ENCODE assay signal across 8 cellular contexts in the genomic region with DNA sequence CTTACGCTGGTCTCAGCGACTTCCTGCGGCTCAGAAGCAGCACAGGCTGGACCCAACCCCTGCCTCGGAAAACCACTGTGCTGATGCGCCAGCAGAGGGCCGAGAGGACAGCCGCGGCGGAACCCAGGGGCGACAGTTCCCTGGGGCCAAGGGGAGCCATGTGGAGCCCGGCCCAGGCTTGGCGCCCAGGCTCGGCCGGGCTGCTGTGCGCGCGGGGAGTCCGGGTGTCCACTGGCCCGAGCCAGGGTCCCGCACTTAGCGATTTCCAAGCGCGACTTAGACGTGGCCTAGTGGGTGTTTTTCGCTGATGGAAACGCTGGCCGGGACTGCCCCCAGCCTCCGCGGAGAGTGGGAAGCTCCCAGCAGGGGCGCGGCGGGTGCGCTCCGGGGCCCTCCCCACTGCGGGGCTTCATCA. TPM values are rescaled to one million over a fixed set of nuclear protein-coding genes. Genes with fewer than 3 reads are reported as not detected.
DNase-seq lines count a peak whose midpoint lies in the region; ATAC-seq, FAIRE-seq and TF ChIP-seq lines count a peak whose summit lies in the region.

No MANE protein-coding gene starts in this region.

- POLR2A ChIA-PET in RWPE1 (lab: Yijun Ruan, JAX; ENCODE audit: low non-redundant PET): no interaction called here

- H3K27ac ChIP-seq in liver (ENCODE audit: low read depth in 1 of 2, low read length in 2 of 2) (no peak overlapping the region), RWPE1 (no peak overlapping the region)

- H3K27me3 ChIP-seq in liver (ENCODE audit: control insufficient read depth in 4 of 4, insufficient read depth in 4 of 4, low read length in 3 of 4): peaks cover 0 to 14% (median under 1%) of the 10 kb centered on the region in 4 donors

- peak; percentile 37 for FAIRE-seq in urothelium cell line (lab: Jason Lieb, UNC)

- no peak overlapping the region for H3K4me3 Mint-ChIP-seq in activated naive CD4-positive, alpha-beta T cell treated with anti-CD3 and anti-CD28 coated beads, Interleukin-2, amount 10 ng/mL, durations not matched to agents 7 days and 5 days

- peaks cover 0 to 4% (median 0%) of the 10 kb centered on the region in 4 donors for H3K9me3 ChIP-seq in liver (ENCODE audit: control insufficient read depth in 4 of 4, low read length in 3 of 4)

- H3K27me3 Mint-ChIP-seq in activated naive CD4-positive, alpha-beta T cell treated with anti-CD3 and anti-CD28 coated beads, Interleukin-2, amount 10 ng/mL, durations not matched to agents 7 days and 5 days: peaks cover 63% of the 10 kb centered on the region

- peaks cover 7 to 11% of the 10 kb centered on the region in 2 donors for H3K9me3 Mint-ChIP-seq in activated naive CD4-positive, alpha-beta T cell treated with anti-CD3 and anti-CD28 coated beads, Interleukin-2, amount 50 U/mL, for 72 hours
- H3K9me3 Mint-ChIP-seq in activated naive CD4-positive, alpha-beta T cell treated with anti-CD3 and anti-CD28 coated beads, Interleukin-2, amount 10 ng/mL, durations not matched to agents 7 days and 5 days: no peaks in the 10 kb centered on the region

- H3K9ac ChIP-seq in liver (ENCODE audit: low read depth in 1 of 2, low read length in 2 of 2): no peak overlapping the region

- TF ChIP-seq CTCF in choroid plexus epithelial cell (conservative IDR thresholded peaks at IDR 0.05; ENCODE audit: low read depth, low read length): peak; percentile 58
- TF ChIP-seq CTCF in liver (IDR thresholded peaks at IDR 0.05; ENCODE audit: low read depth, low read length, missing input control): peak; percentile 31
- TF ChIP-seq CTCF in RWPE1 (conservative IDR thresholded peaks at IDR 0.05; ENCODE audit: low read depth): no peak

- no peak overlapping the region for H3K27ac Mint-ChIP-seq in activated naive CD4-positive, alpha-beta T cell treated with anti-CD3 and anti-CD28 coated beads, Interleukin-2, amount 50 U/mL, for 72 hours
- H3K27ac Mint-ChIP-seq in activated naive CD4-positive, alpha-beta T cell treated with anti-CD3 and anti-CD28 coated beads, Interleukin-2, amount 10 ng/mL, durations not matched to agents 7 days and 5 days: no peak overlapping the region

- ATAC-seq in activated naive CD4-positive, alpha-beta T cell treated with anti-CD3 and anti-CD28 coated beads, Interleukin-2, amount 50 U/mL, for 72 hours: peak; percentile 28 to 58
- no peak for ATAC-seq in HG03095 (IDR thresholded peaks at IDR 0.05; ENCODE audit: unreplicated experiment)

- 4% methylated on average over 35 of the region's 35 CpGs for WGBS in liver

- no peaks in the 10 kb centered on the region for H3K36me3 ChIP-seq in liver (ENCODE audit: control insufficient read depth in 4 of 4, insufficient read depth in 3 of 4, low read depth in 1 of 4, low read length in 3 of 4)

- peak; percentile 22 to 55 for TF ChIP-seq RAD21 in liver (IDR thresholded peaks at IDR 0.05)

- H3K4me1 ChIP-seq in liver (ENCODE audit: control insufficient read depth in 4 of 4, insufficient read depth in 4 of 4, low read length in 3 of 4): peaks cover 0 to 3% (median 0%) of the 10 kb centered on the region in 4 donors

- no peaks in the 10 kb centered on the region for H3K36me3 Mint-ChIP-seq in activated naive CD4-positive, alpha-beta T cell treated with anti-CD3 and anti-CD28 coated beads, Interleukin-2, amount 50 U/mL, for 72 hours
- H3K36me3 Mint-ChIP-seq in activated naive CD4-positive, alpha-beta T cell treated with anti-CD3 and anti-CD28 coated beads, Interleukin-2, amount 10 ng/mL, durations not matched to agents 7 days and 5 days: no peaks in the 10 kb centered on the region

- peaks cover 4% of the 10 kb centered on the region for H3K4me1 Mint-ChIP-seq in activated naive CD4-positive, alpha-beta T cell treated with anti-CD3 and anti-CD28 coated beads, Interleukin-2, amount 10 ng/mL, durations not matched to agents 7 days and 5 days

- CTCF ChIA-PET in activated naive CD4-positive, alpha-beta T cell treated with anti-CD3 and anti-CD28 coated beads, Interleukin-2, amount 10 ng/mL, durations not matched to agents 7 days and 5 days (lab: Charles Lee): no interaction called here
- CTCF ChIA-PET in RWPE1 (lab: Yijun Ruan, JAX): no interaction called here

- H3K4me3 ChIP-seq in choroid plexus epithelial cell (ENCODE audit: low read depth, low read length) (peak overlapping the region; percentile 49), liver (ENCODE audit: low read depth in 1 of 3, low read length in 3 of 3) (peak overlapping the region in 1 of 3 donors; percentile 21)

- DNase-seq in activated naive CD4-positive, alpha-beta T cell treated with anti-CD3 and anti-CD28 coated beads, Interleukin-2, amount 50 U/mL, for 72 hours (ENCODE audit: low spot score in 2 of 2): no peak
- DNase-seq in activated naive CD4-positive, alpha-beta T cell treated with anti-CD3 and anti-CD28 coated beads, Interleukin-2, amount 10 ng/mL, durations not matched to agents 7 days and 5 days: no peak
- DNase-seq in choroid plexus epithelial cell (ENCODE audit: low read depth): peak; percentile 40
- no peak for DNase-seq in urothelium cell line (ENCODE audit: low spot score)
- DNase-seq in NCI-H510A treated with DMSO at 0.1 percent for 48 hours (lab: John Stamatoyannopoulos, UW): no peak
- DNase-seq in RWPE1 (ENCODE audit: low spot score): no peak

TF ChIP-seq in liver, 16 proteins besides CTCF, POLR2A, EP300 and RAD21:
- TF ChIP-seq, protein P1, sequence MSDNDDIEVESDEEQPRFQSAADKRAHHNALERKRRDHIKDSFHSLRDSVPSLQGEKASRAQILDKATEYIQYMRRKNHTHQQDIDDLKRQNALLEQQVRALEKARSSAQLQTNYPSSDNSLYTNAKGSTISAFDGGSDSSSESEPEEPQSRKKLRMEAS (IDR thresholded peaks at IDR 0.05): no peak
- TF ChIP-seq HNF4G (IDR thresholded peaks at IDR 0.05): no peak
- no peak for TF ChIP-seq FOXA2 (IDR thresholded peaks at IDR 0.05)
- no peak for TF ChIP-seq SP1 (IDR thresholded peaks at IDR 0.05)
- no peak for TF ChIP-seq EGR1 (IDR thresholded peaks at IDR 0.05; ENCODE audit: low read depth in 2 of 2)
- no peak for TF ChIP-seq HNF4A (conservative IDR thresholded peaks at IDR 0.05)
- no peak for TF ChIP-seq RXRA (IDR thresholded peaks at IDR 0.05)
- TF ChIP-seq GABPA (IDR thresholded peaks at IDR 0.05 in 1 of 2, conservative IDR thresholded peaks at IDR 0.05 in 1 of 2): no peak
- TF ChIP-seq JUND (IDR thresholded peaks at IDR 0.05): no peak
- TF ChIP-seq FOXA1 (IDR thresholded peaks at IDR 0.05): no peak
- no peak for TF ChIP-seq TAF1 (conservative IDR thresholded peaks at IDR 0.05)
- TF ChIP-seq, protein P2, sequence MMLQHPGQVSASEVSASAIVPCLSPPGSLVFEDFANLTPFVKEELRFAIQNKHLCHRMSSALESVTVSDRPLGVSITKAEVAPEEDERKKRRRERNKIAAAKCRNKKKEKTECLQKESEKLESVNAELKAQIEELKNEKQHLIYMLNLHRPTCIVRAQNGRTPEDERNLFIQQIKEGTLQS (IDR thresholded peaks at IDR 0.05): no peak
- TF ChIP-seq, protein P3, sequence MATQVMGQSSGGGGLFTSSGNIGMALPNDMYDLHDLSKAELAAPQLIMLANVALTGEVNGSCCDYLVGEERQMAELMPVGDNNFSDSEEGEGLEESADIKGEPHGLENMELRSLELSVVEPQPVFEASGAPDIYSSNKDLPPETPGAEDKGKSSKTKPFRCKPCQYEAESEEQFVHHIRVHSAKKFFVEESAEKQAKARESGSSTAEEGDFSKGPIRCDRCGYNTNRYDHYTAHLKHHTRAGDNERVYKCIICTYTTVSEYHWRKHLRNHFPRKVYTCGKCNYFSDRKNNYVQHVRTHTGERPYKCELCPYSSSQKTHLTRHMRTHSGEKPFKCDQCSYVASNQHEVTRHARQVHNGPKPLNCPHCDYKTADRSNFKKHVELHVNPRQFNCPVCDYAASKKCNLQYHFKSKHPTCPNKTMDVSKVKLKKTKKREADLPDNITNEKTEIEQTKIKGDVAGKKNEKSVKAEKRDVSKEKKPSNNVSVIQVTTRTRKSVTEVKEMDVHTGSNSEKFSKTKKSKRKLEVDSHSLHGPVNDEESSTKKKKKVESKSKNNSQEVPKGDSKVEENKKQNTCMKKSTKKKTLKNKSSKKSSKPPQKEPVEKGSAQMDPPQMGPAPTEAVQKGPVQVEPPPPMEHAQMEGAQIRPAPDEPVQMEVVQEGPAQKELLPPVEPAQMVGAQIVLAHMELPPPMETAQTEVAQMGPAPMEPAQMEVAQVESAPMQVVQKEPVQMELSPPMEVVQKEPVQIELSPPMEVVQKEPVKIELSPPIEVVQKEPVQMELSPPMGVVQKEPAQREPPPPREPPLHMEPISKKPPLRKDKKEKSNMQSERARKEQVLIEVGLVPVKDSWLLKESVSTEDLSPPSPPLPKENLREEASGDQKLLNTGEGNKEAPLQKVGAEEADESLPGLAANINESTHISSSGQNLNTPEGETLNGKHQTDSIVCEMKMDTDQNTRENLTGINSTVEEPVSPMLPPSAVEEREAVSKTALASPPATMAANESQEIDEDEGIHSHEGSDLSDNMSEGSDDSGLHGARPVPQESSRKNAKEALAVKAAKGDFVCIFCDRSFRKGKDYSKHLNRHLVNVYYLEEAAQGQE (IDR thresholded peaks at IDR 0.05): no peak
- TF ChIP-seq, protein P4, sequence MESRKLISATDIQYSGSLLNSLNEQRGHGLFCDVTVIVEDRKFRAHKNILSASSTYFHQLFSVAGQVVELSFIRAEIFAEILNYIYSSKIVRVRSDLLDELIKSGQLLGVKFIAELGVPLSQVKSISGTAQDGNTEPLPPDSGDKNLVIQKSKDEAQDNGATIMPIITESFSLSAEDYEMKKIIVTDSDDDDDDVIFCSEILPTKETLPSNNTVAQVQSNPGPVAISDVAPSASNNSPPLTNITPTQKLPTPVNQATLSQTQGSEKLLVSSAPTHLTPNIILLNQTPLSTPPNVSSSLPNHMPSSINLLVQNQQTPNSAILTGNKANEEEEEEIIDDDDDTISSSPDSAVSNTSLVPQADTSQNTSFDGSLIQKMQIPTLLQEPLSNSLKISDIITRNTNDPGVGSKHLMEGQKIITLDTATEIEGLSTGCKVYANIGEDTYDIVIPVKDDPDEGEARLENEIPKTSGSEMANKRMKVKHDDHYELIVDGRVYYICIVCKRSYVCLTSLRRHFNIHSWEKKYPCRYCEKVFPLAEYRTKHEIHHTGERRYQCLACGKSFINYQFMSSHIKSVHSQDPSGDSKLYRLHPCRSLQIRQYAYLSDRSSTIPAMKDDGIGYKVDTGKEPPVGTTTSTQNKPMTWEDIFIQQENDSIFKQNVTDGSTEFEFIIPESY (IDR thresholded peaks at IDR 0.05): no peak
- no peak for TF ChIP-seq NR2F2 (IDR thresholded peaks at IDR 0.05)

RNA-seq across cellular contexts. Expression of a gene that starts 18.6 kb away (rescaled TPM):
- 10 to 100 TPM in 1 of 2 donors, 1 to 10 TPM in 1; 3.1 to 12.0 TPM for total RNA-seq in activated naive CD4-positive, alpha-beta T cell treated with anti-CD3 and anti-CD28 coated beads, Interleukin-2, amount 50 U/mL, for 72 hours
- 10 to 100 TPM in 1 of 2 donors, 1 to 10 TPM in 1; 6.5 to 11.9 TPM for total RNA-seq in liver
- polyA plus RNA-seq in liver: 10 to 100 TPM; 13.1 to 19.9 TPM
